ENCODE assay signal across 27 cellular contexts in the genomic region with DNA sequence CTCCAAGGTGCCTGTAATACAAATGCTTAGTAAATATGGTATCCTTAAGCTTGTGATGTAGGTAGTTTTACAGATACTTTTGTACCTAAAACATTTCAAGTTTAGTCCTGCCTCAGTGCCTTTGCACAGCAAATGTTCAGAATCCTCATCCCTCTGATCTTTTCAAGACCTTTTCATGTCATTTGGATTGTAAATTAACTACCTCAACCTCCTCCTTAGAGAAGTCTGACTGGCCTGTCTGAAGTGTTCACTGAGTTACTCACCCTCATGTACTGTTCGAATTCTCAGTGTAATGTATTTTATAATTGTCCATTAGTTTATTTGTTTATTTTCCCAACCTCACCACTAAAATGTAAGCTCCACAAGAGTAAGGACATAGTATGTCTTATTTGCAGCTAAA.
"Had no signal": no experiment of that assay in that cellular context is flagged by ENCODE, and none has a peak within 500 bp of the region (broad histone marks: within the 10 kb centered on the region; RNA-seq: fewer than 3 reads in every experiment).

No MANE protein-coding gene starts in this region.

- H3K36me3 Mint-ChIP-seq: activated naive CD4-positive, alpha-beta T cell treated with anti-CD3 and anti-CD28 coated beads, Interleukin-2, amount 50 U/mL, for 72 hours; stimulated activated effector memory CD8-positive, alpha-beta T cell treated with anti-CD3 and anti-CD28 coated beads, Interleukin-12 subunit alpha, Interleukin-12 subunit beta, amount 100 ng/mL, for 72 hours; WTC11 had no signal

- H3K27me3 Mint-ChIP-seq: activated T-cell treated with anti-CD3 and anti-CD28 coated beads, Interleukin-2, amount 50 U/mL, for 24 hours; activated T-helper 17 cell treated with anti-CD3 and anti-CD28 coated beads, Interleukin-2, amount 50 U/mL, for 72 hours; central memory CD8-positive, alpha-beta T cell; naive B cell had no signal

- FAIRE-seq: frontal cortex had no signal

- H3K4me1 Mint-ChIP-seq: central memory CD8-positive, alpha-beta T cell; naive B cell; stimulated activated effector memory CD8-positive, alpha-beta T cell treated with anti-CD3 and anti-CD28 coated beads, Interleukin-12 subunit alpha, Interleukin-12 subunit beta, amount 100 ng/mL, for 72 hours; WTC11 had no signal

- H3K4me3 ChIP-seq: breast epithelium, coronary artery, esophagus muscularis mucosa, right lobe of liver, skin epidermis, stomach, suprapubic skin, uterus had no signal

- H3K9me3 ChIP-seq: breast epithelium, esophagus muscularis mucosa, right lobe of liver, stomach, suprapubic skin, uterus had no signal

- H3K27me3 ChIP-seq: breast epithelium, esophagus muscularis mucosa, right lobe of liver, stomach, suprapubic skin, uterus had no signal

- H3K9me3 Mint-ChIP-seq: activated naive CD4-positive, alpha-beta T cell treated with anti-CD3 and anti-CD28 coated beads, Interleukin-2, amount 50 U/mL, for 72 hours; activated T-cell treated with anti-CD3 and anti-CD28 coated beads, Interleukin-2, amount 50 U/mL, for 24 hours; activated T-helper 17 cell treated with anti-CD3 and anti-CD28 coated beads, Interleukin-2, amount 50 U/mL, for 72 hours; central memory CD8-positive, alpha-beta T cell; naive B cell; stimulated activated effector memory CD8-positive, alpha-beta T cell treated with anti-CD3 and anti-CD28 coated beads, Interleukin-12 subunit alpha, Interleukin-12 subunit beta, amount 100 ng/mL, for 72 hours; WTC11 had no signal

- H3K36me3 ChIP-seq: breast epithelium, esophagus muscularis mucosa, right lobe of liver, stomach, suprapubic skin, uterus had no signal

- H3K4me3 Mint-ChIP-seq: activated T-cell treated with anti-CD3 and anti-CD28 coated beads, Interleukin-2, amount 50 U/mL, for 24 hours; activated T-helper 17 cell treated with anti-CD3 and anti-CD28 coated beads, Interleukin-2, amount 50 U/mL, for 72 hours; central memory CD8-positive, alpha-beta T cell; naive B cell; stimulated activated effector memory CD8-positive, alpha-beta T cell treated with anti-CD3 and anti-CD28 coated beads, Interleukin-12 subunit alpha, Interleukin-12 subunit beta, amount 100 ng/mL, for 72 hours; WTC11 had no signal

- ATAC-seq: activated T-helper 17 cell treated with anti-CD3 and anti-CD28 coated beads, Interleukin-2, amount 50 U/mL, for 72 hours; left colon; right lobe of liver; stimulated activated effector memory CD8-positive, alpha-beta T cell treated with anti-CD3 and anti-CD28 coated beads, Interleukin-12 subunit alpha, Interleukin-12 subunit beta, amount 100 ng/mL, for 72 hours; WTC11 had no signal

- H3K27ac ChIP-seq: breast epithelium, coronary artery, esophagus muscularis mucosa, right lobe of liver, skin epidermis, stomach, suprapubic skin, uterus had no signal

- H3K4me1 ChIP-seq: breast epithelium, esophagus muscularis mucosa, right lobe of liver, suprapubic skin, uterus had no signal

- H3K27ac Mint-ChIP-seq: activated naive CD4-positive, alpha-beta T cell treated with anti-CD3 and anti-CD28 coated beads, Interleukin-2, amount 50 U/mL, for 72 hours; activated T-cell treated with anti-CD3 and anti-CD28 coated beads, Interleukin-2, amount 50 U/mL, for 24 hours; activated T-helper 17 cell treated with anti-CD3 and anti-CD28 coated beads, Interleukin-2, amount 50 U/mL, for 72 hours; naive B cell; stimulated activated effector memory CD8-positive, alpha-beta T cell treated with anti-CD3 and anti-CD28 coated beads, Interleukin-12 subunit alpha, Interleukin-12 subunit beta, amount 100 ng/mL, for 72 hours; WTC11 had no signal

- DNase-seq: activated CD4-positive, alpha-beta T cell treated with anti-CD3 and anti-CD28 coated beads, Interleukin-2, amount 50 U/mL, for 4 hours; activated CD8-positive, alpha-beta memory T cell treated with anti-CD3 and anti-CD28 coated beads for 24 hours; activated CD8-positive, alpha-beta memory T cell treated with anti-CD3 and anti-CD28 coated beads, Interleukin-2, amount 50 U/mL, for 4 hours; activated T-cell treated with anti-CD3 and anti-CD28 coated beads, Interleukin-2, amount 50 U/mL, for 24 hours; aorta; hippocampal formation; left colon; mesendoderm; naive B cell; nucleus accumbens; right lobe of liver; stimulated activated CD4-positive, alpha-beta T cell treated with anti-CD3 and anti-CD28 coated beads, Interleukin-2, amount 100 ng/mL, for 24 hours; stomach; T-helper 9 cell; trophoblast cell; uterus had no signal
